8 cellular contexts compared by ENCODE assay signal in genomic region chr11:65780770-65781151, GRCh38. TPM values are rescaled to one million over a fixed set of nuclear protein-coding genes. Genes with fewer than 3 reads are reported as not detected.
DNase-seq lines count a peak whose midpoint lies in the region; ATAC-seq and TF ChIP-seq lines count a peak whose summit lies in the region.

A gene with protein sequence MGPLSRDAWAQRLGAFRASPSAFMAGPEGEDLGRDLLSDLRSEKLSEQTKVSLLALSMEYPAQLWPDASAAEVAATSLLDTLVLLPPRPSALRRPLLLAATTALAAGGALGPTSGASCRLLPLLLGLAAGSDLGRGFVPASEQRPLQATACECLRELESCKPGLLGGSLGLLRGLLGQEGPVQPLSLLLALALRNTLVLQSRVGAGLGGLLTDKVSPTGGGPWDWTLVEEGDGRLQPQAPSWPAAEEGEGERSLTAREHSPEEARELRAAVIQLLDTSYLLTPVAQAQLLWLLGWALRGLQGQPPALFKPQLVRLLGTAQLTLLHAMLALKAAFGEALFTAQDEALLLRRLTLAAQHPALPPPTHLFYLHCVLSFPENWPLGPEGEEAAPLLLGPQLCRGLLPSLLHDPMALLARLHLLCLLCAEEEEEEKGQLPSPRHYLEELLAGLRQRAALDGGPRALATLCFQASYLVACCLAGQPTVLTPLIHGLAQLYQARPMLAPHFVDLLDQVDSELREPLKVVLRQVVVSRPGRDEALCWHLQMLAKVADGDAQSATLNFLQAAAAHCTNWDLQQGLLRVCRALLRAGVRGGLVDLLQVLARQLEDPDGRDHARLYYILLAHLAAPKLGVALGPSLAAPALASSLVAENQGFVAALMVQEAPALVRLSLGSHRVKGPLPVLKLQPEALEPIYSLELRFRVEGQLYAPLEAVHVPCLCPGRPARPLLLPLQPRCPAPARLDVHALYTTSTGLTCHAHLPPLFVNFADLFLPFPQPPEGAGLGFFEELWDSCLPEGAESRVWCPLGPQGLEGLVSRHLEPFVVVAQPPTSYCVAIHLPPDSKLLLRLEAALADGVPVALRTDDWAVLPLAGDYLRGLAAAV (minus strand): TSS chr11:65780976. CDS start chr11:65780591, 385 bp downstream.

- H3K27ac ChIP-seq in DOHH2 (ENCODE audit: low read depth, low read length) = peak within 1 kb of the TSS; percentile 44
- H3K27ac ChIP-seq in VCaP = peak within 1 kb of the TSS; percentile 92
- H3K27ac ChIP-seq in mammary epithelial cell (ENCODE audit: insufficient read depth, low read depth, low read length) = peak within 1 kb of the TSS; percentile 90

- peaks cover 10 to 13% (median 12%) of the 10 kb centered on the region in 3 donors for H3K27me3 Mint-ChIP-seq in immature natural killer cell (ENCODE audit: low read depth in 3 of 3)

- H3K4me3 ChIP-seq in DOHH2 (ENCODE audit: low read length) (peak within 1 kb of the TSS; percentile 84), mammary epithelial cell (replicated peaks in 1 of 3; ENCODE audit: insufficient read depth in 1 of 3, low read depth in 2 of 3, low read length in 3 of 3) (peak within 1 kb of the TSS; percentile 83 to 93 (median 86))

- BruUV-seq in mammary epithelial cell (replicated peaks; lab: Mats Ljungman, UMichigan) = no TSS peak

- peak; percentile 54 for ATAC-seq in GM21381 (IDR thresholded peaks at IDR 0.05; ENCODE audit: unreplicated experiment)

- DNase-seq in mammary epithelial cell = peak; percentile 78
- peak; percentile 70 to 74 (median 71) for DNase-seq in immature natural killer cell
- DNase-seq in stimulated activated CD4-positive, alpha-beta T cell treated with anti-CD3 and anti-CD28 coated beads, Interleukin-12 subunit alpha, Interleukin-12 subunit beta, amount 100 ng/mL, for 24 hours (ENCODE audit: low read depth in 2 of 2) = peak; percentile 51 to 61
- no peak for DNase-seq in middle frontal gyrus (ENCODE audit: extremely low spot score, low spot score)

- peak within 1 kb of the TSS; percentile 82 for H2AFZ ChIP-seq in mammary epithelial cell (ENCODE audit: low read depth, low read length)

- H4K20me1 ChIP-seq in DOHH2 (ENCODE audit: control insufficient read depth, insufficient read depth, low read depth, low read length) = peaks cover 12% of the 10 kb centered on the region
- no peaks in the 10 kb centered on the region for H4K20me1 ChIP-seq in mammary epithelial cell (ENCODE audit: insufficient read depth, low read length)

- H3K36me3 ChIP-seq in DOHH2 (ENCODE audit: control insufficient read depth, low read length) (peaks cover 38% of the 10 kb centered on the region), mammary epithelial cell (ENCODE audit: insufficient read depth, low read length) (no peaks in the 10 kb centered on the region)

- no CpG with 5 or more reads among the region's 59 CpGs for WGBS in mammary epithelial cell (ENCODE audit: low coverage, missing lambda C conversion rate)

- no peak for TF ChIP-seq RAD21 in Ishikawa (IDR thresholded peaks at IDR 0.05; ENCODE audit: low read depth)

- CTCF ChIA-PET in mammary epithelial cell (lab: Charles Lee; ENCODE audit: low non-redundant PET) = interaction anchor here (0.5 to 0.6 kb wide), 2 partner anchors 32 to 37 kb away, joined by 3 to 4 read pairs; no protein-coding TSS in a partner anchor

- H3K9ac ChIP-seq in mammary epithelial cell (ENCODE audit: insufficient read depth, low read length) = peak within 1 kb of the TSS; percentile 92

- H3F3A ChIP-seq in DOHH2 (ENCODE audit: control insufficient read depth, insufficient read depth) = no peaks in the 10 kb centered on the region

- peaks cover 24% of the 10 kb centered on the region for H3K27me3 ChIP-seq in DOHH2 (ENCODE audit: control insufficient read depth, low read length)
- no peaks in the 10 kb centered on the region for H3K27me3 ChIP-seq in mammary epithelial cell (ENCODE audit: insufficient read depth, low read length)

- H3K9me2 ChIP-seq in DOHH2 (replicated peaks; ENCODE audit: control insufficient read depth, low read length) = no peaks in the 10 kb centered on the region

- peak within 1 kb of the TSS in 5 of 6 donors; percentile 39 to 85 (median 70) for H3K27ac Mint-ChIP-seq in immature natural killer cell

- dilution Hi-C loops in mammary epithelial cell (cut with HindIII; ENCODE audit: low sequenced_read_pairs) = no loop called here

- H3K9me3 ChIP-seq in DOHH2 (ENCODE audit: control insufficient read depth, insufficient read depth, low read length) (no peaks in the 10 kb centered on the region), mammary epithelial cell (replicated peaks; ENCODE audit: insufficient read depth, low read length) (no peaks in the 10 kb centered on the region)

- no peaks in the 10 kb centered on the region for H3K36me3 Mint-ChIP-seq in immature natural killer cell

- in situ Hi-C loops in mammary epithelial cell (cut with MboI; ENCODE audit: low sequenced_read_pairs in 2 of 2) = loop anchor here in 1 of 2 donors (5.0 kb wide), 1 partner anchor 37 kb away; no protein-coding TSS in a partner anchor

- H3K79me2 ChIP-seq in DOHH2 (ENCODE audit: control insufficient read depth, low read length) = peaks cover 39% of the 10 kb centered on the region
- peaks cover 45% of the 10 kb centered on the region for H3K79me2 ChIP-seq in mammary epithelial cell (ENCODE audit: insufficient read depth, low read length)

- H3K4me3 Mint-ChIP-seq in immature natural killer cell = peak within 1 kb of the TSS; percentile 78 to 88 (median 82)

- intact Hi-C loops in mammary epithelial cell (cut with micrococcal nuclease) = loop anchor here (1.0 kb wide), 1 partner anchor 38 kb away; no protein-coding TSS in a partner anchor

- no peak for TF ChIP-seq EP300 in Ishikawa (IDR thresholded peaks at IDR 0.05; ENCODE audit: borderline replicate concordance)

- peaks cover 5 to 10% of the 10 kb centered on the region in 2 donors for H3K4me1 Mint-ChIP-seq in immature natural killer cell

- H3K4me2 ChIP-seq in DOHH2 (ENCODE audit: low read length) (peak within 1 kb of the TSS; percentile 90), mammary epithelial cell (ENCODE audit: insufficient read depth, low read depth, low read length) (peak within 1 kb of the TSS; percentile 95)

- peaks cover 20% of the 10 kb centered on the region for H3K4me1 ChIP-seq in DOHH2 (ENCODE audit: control insufficient read depth, low read length)
- peaks cover 40% of the 10 kb centered on the region for H3K4me1 ChIP-seq in mammary epithelial cell (ENCODE audit: insufficient read depth, low read length)

- H3K9me3 Mint-ChIP-seq in immature natural killer cell = peaks cover 0 to 2% (median 0%) of the 10 kb centered on the region in 6 donors

- TF ChIP-seq CTCF in DOHH2 (IDR thresholded peaks at IDR 0.05; ENCODE audit: low read depth, low read length, poor library complexity, severe bottlenecking) (no peak), VCaP (conservative IDR thresholded peaks at IDR 0.05) (no peak), mammary epithelial cell (conservative IDR thresholded peaks at IDR 0.05 in 1 of 2, IDR thresholded peaks at IDR 0.05 in 1 of 2; ENCODE audit: extremely low read depth in 1 of 2, insufficient read depth in 1 of 2, low read depth in 1 of 2, low read length in 2 of 2) (no peak)

TF ChIP-seq in Ishikawa, 13 proteins besides CTCF, POLR2A, EP300 and RAD21:
- 0 out of 2 replicates have a peak, but pooled peaks have one; percentile 28 for TF ChIP-seq EGR1 (IDR thresholded peaks at IDR 0.05)
- TF ChIP-seq FOXM1 (IDR thresholded peaks at IDR 0.05; ENCODE audit: borderline replicate concordance, low read depth) = no peak

RNA-seq across cellular contexts. Expression of the gene that starts here (rescaled TPM):
- total RNA-seq in mammary epithelial cell = 10 to 100 TPM; 10.5 to 14.5 TPM
- 5.6 TPM for polyA plus RNA-seq in mammary epithelial cell
- polyA minus RNA-seq in mammary epithelial cell = 5.8 TPM
- polyA plus RNA-seq in immature natural killer cell = 10 to 100 TPM in 1 of 3 donors, 1 to 10 TPM in 2; 7.6 to 20.8 (median 8.2) TPM
